Comparison of ENCODE assay signal across 8 cellular contexts in the genomic region with DNA sequence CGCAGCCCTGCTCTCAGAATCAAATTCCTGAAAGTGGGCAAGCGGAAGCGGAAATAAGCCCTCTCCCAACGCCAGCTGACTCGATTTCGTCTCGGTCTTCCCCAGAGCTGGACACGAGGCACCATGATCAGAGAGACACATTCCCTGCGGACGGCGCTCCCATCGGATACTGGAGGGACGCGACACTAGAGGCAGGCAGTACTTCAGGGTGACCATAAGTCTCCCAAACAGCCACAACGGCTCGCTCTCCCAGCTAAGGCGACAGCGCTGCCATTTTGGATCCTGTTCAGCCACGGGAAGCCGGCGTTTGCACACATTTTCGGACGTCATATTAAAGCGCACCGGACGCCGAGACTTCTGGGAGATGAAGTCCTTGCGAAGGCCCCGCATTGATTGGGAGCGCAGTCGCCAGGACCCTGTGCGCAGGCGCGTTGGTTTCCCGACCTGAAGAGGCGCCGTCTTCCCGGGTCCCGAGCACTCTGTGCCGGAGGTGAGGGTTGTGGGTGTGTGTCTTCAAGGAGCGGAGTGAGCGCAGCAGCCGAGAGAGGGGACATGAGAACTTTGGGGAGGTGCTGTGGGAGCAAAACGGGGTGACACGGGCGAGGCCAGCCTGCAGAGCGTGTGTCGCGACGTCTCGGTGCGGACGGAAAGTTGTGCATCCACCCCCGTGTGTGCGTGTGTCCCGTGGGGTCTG. TPM values are rescaled to one million over a fixed set of nuclear protein-coding genes. Genes with fewer than 3 reads are reported as not detected.
DNase-seq lines count a peak whose midpoint lies in the region; ATAC-seq and TF ChIP-seq lines count a peak whose summit lies in the region.

A gene (plus strand): TSS at position 439 of the 694 bp plus-strand sequence. CDS start 10,418 bp downstream, outside the sequence.

- peaks cover 0 to 26% of the 10 kb centered on the region in 2 donors for H3K4me1 ChIP-seq in right atrium auricular region
- H3K4me1 ChIP-seq in prostate gland (replicated peaks) = peaks cover 3% of the 10 kb centered on the region
- no peaks in the 10 kb centered on the region for H3K4me1 ChIP-seq in urinary bladder (ENCODE audit: insufficient read depth)

- H3K36me3 ChIP-seq in right atrium auricular region = no peaks in the 10 kb centered on the region
- H3K36me3 ChIP-seq in prostate gland = no peaks in the 10 kb centered on the region
- H3K36me3 ChIP-seq in urinary bladder (ENCODE audit: insufficient read depth) = no peaks in the 10 kb centered on the region

- H3K27me3 ChIP-seq in right atrium auricular region = no peaks in the 10 kb centered on the region
- H3K27me3 ChIP-seq in prostate gland (replicated peaks; ENCODE audit: insufficient read depth) = no peaks in the 10 kb centered on the region

- H3K4me3 ChIP-seq in right atrium auricular region (peak within 1 kb of the TSS; percentile 74 to 76), prostate gland (peak within 1 kb of the TSS; percentile 64 to 81), urinary bladder (ENCODE audit: low read depth, low read length) (peak within 1 kb of the TSS; percentile 71)

- no peaks in the 10 kb centered on the region for H3K9me3 ChIP-seq in right atrium auricular region
- no peaks in the 10 kb centered on the region for H3K9me3 ChIP-seq in prostate gland

- intact Hi-C loops in prostate gland (cut with DNase I) = loop anchor here (5.0 kb wide), 1 partner anchor 42 kb away; a partner anchor contains a TSS

- H3K27ac ChIP-seq in right atrium auricular region (peak within 1 kb of the TSS; percentile 86 to 93), prostate gland (peak within 1 kb of the TSS; percentile 84 to 91), urinary bladder (ENCODE audit: low read depth) (peak within 1 kb of the TSS; percentile 95)

- ATAC-seq in GM18502 (IDR thresholded peaks at IDR 0.05; ENCODE audit: poor library complexity, unreplicated experiment) (peak; percentile 95), HG02943 (IDR thresholded peaks at IDR 0.05; ENCODE audit: low read depth, unreplicated experiment) (peak; percentile 92)

- TF ChIP-seq POLR2A in prostate gland (IDR thresholded peaks at IDR 0.05) = peak; percentile 54

- under 1% methylated on average over 51 of the region's 56 CpGs for WGBS in prostate gland
- WGBS in urinary bladder = under 1% methylated on average over 56 of the region's 56 CpGs

- no peak for TF ChIP-seq CTCF in right atrium auricular region (IDR thresholded peaks at IDR 0.05)
- peak in 2 of 4 experiments; percentile 24 to 37 for TF ChIP-seq CTCF in prostate gland (IDR thresholded peaks at IDR 0.05)

- DNase-seq in NCI-H187 (lab: John Stamatoyannopoulos, UW) (peak; percentile 89 to 92), T-helper 2 cell (peak; percentile 94 to 97 (median 96)), anterior cingulate cortex (lab: John Stamatoyannopoulos, UW) (peak; percentile 61 to 99 (median 96)), right atrium auricular region (ENCODE audit: low spot score) (peak; percentile 98), prostate gland (ENCODE audit: low spot score) (peak; percentile 98)

RNA-seq across cellular contexts. Expression of the gene that starts here (rescaled TPM):
- total RNA-seq in right atrium auricular region = 1 to 10 TPM; 3.5 to 3.7 TPM
- total RNA-seq in prostate gland = 1 to 10 TPM; 6.2 to 7.1 TPM
- total RNA-seq in urinary bladder = 9.5 TPM
- 3.4 TPM for polyA plus RNA-seq in urinary bladder

Comparison
In these comparisons a context has a peak if more than half of its experiments do, and no peak if none do; other contexts are left out.
1. Peak in every context shown above with its lines: DNase-seq, ATAC-seq, H3K4me3 ChIP-seq and H3K27ac ChIP-seq.